9 cellular contexts compared by ENCODE assay signal in genomic region chr12:131831635-131832041, GRCh38. TPM values are rescaled to one million over a fixed set of nuclear protein-coding genes. Genes with fewer than 3 reads are reported as not detected.
DNase-seq lines count a peak whose midpoint lies in the region; ATAC-seq and TF ChIP-seq lines count a peak whose summit lies in the region.
"Had no signal": no experiment of that assay in that cellular context is flagged by ENCODE, and none has a peak within 500 bp of the region (broad histone marks: within the 10 kb centered on the region; RNA-seq: fewer than 3 reads in every experiment).

No MANE protein-coding gene starts in this region.

- no peaks in the 10 kb centered on the region for H3K9me2 ChIP-seq in MM.1S (replicated peaks; ENCODE audit: insufficient read depth, low read length)

- no peak for TF ChIP-seq RAD21 in IMR-90 (IDR thresholded peaks at IDR 0.05; ENCODE audit: low read length)

- H2AK9ac ChIP-seq in IMR-90 (replicated peaks; ENCODE audit: low read depth, low read length, poor library complexity): peak overlapping the region; percentile 78

- H3K14ac ChIP-seq in IMR-90 (replicated peaks; ENCODE audit: low read depth, low read length): no peak overlapping the region

- H4K20me1 ChIP-seq in IMR-90 (ENCODE audit: insufficient read depth, low read length) (no peaks in the 10 kb centered on the region; the same call in 1 of the 2 replicates), MM.1S (ENCODE audit: insufficient read depth, low read length) (no peaks in the 10 kb centered on the region)

- TF ChIP-seq POLR2A in IMR-90 (IDR thresholded peaks at IDR 0.05; ENCODE audit: low read depth, low read length): no peak

- H3K9me3 ChIP-seq in IMR-90 (ENCODE audit: control insufficient read depth, insufficient read depth, low read length): no peaks in the 10 kb centered on the region
- H3K9me3 ChIP-seq in MM.1S (replicated peaks; ENCODE audit: insufficient read depth, low read length): no peaks in the 10 kb centered on the region

- intact Hi-C loops in IMR-90 (cut with micrococcal nuclease): loop anchor here (5.0 to 10.0 kb wide), 3 partner anchors 66 to 171 kb away; no protein-coding TSS in a partner anchor
- intact Hi-C loops in MCF 10A (cut with micrococcal nuclease): loop anchor here (2.0 to 5.0 kb wide), 3 partner anchors 63 to 914 kb away; partner anchors contain the start of gene ULK1

- H4K5ac ChIP-seq in IMR-90 (ENCODE audit: low read depth, low read length) (peak overlapping the region; percentile 73), mesendoderm (ENCODE audit: low read length) (no peak overlapping the region)

- H3K79me1 ChIP-seq in IMR-90 (ENCODE audit: low read depth in 1 of 2, low read length in 2 of 2): peaks cover 0 to 13% of the 10 kb centered on the region in 2 experiments; a peak in 2 of 4 replicates
- no peaks in the 10 kb centered on the region for H3K79me1 ChIP-seq in mesendoderm (ENCODE audit: low read length)

- ATAC-seq in IMR-90 (ENCODE audit: low read depth): no peak
- no peak for ATAC-seq in GM21717 (IDR thresholded peaks at IDR 0.05; ENCODE audit: unreplicated experiment)
- ATAC-seq in GM19035 (IDR thresholded peaks at IDR 0.05; ENCODE audit: unreplicated experiment): no peak

- peak overlapping the region; percentile 38; the same call in 1 of the 2 replicates for H3K23ac ChIP-seq in IMR-90 (ENCODE audit: low read depth, low read length)
- peak overlapping the region; percentile 94 for H3K23ac ChIP-seq in mesendoderm (ENCODE audit: low read length)

- H4K91ac ChIP-seq in IMR-90 (ENCODE audit: insufficient read depth, low read depth, low read length): peak overlapping the region; percentile 61

- 76% methylated on average over 2 of the region's 16 CpGs; no CpG with 5 or more reads in 1 of the 2 experiments for WGBS in IMR-90 (ENCODE audit: extremely low coverage in 2 of 2, insufficient read length in 1 of 2), 2 experiments
- no CpG with 5 or more reads among the region's 16 CpGs for WGBS in mesendoderm (ENCODE audit: extremely low coverage, insufficient coverage, low lambda C conversion rate)

- no peaks in the 10 kb centered on the region for H3K4me1 Mint-ChIP-seq in MCF 10A (ENCODE audit: insufficient read depth, unreplicated experiment)

- no peaks in the 10 kb centered on the region; the same call in 1 of the 2 replicates for H3K27me3 ChIP-seq in IMR-90 (ENCODE audit: control insufficient read depth, insufficient read depth, low read length)
- H3K27me3 ChIP-seq in mesendoderm (ENCODE audit: insufficient read depth, low read length, poor library complexity): peaks cover 4% of the 10 kb centered on the region
- H3K27me3 ChIP-seq in MM.1S (replicated peaks; ENCODE audit: insufficient read depth, low read length): peaks cover 25% of the 10 kb centered on the region

- H3K79me2 ChIP-seq in mesendoderm (ENCODE audit: control insufficient read depth, insufficient read depth, low read length) (no peaks in the 10 kb centered on the region), MM.1S (ENCODE audit: low read length) (no peaks in the 10 kb centered on the region)

- dilution Hi-C loops in IMR-90 (cut with HindIII; ENCODE audit: low sequenced_read_pairs, unreplicated experiment): no loop called here

- H3K9ac ChIP-seq in IMR-90 (ENCODE audit: low read depth, low read length) (no peak overlapping the region), mesendoderm (ENCODE audit: low read length) (no peak overlapping the region), MM.1S (ENCODE audit: low read length) (no peak overlapping the region)

- H3K9me1 ChIP-seq in IMR-90 (ENCODE audit: insufficient read depth, low read length): no peaks in the 10 kb centered on the region; the same call in 1 of the 2 replicates

- H2AK5ac ChIP-seq in IMR-90 (ENCODE audit: low read depth, low read length): peak overlapping the region; percentile 56
- no peak overlapping the region for H2AK5ac ChIP-seq in mesendoderm (ENCODE audit: low read length)

- H3K4me3 ChIP-seq in IMR-90 (ENCODE audit: insufficient read depth, low read depth, low read length) (peak overlapping the region; percentile 38), mesendoderm (ENCODE audit: low read length) (no peak overlapping the region), MM.1S (ENCODE audit: low read length) (no peak overlapping the region)

- no peak overlapping the region for H2BK15ac ChIP-seq in IMR-90 (ENCODE audit: low read depth, low read length)
- H2BK15ac ChIP-seq in mesendoderm (replicated peaks; ENCODE audit: low read depth): no peak overlapping the region

- H3K27ac Mint-ChIP-seq in MCF 10A (ENCODE audit: low read depth, unreplicated experiment): no peak overlapping the region

- BruUV-seq in IMR-90 (replicated peaks; lab: Mats Ljungman, UMichigan): no TSS peak
- no TSS peak for BruUV-seq in MCF 10A (replicated peaks; lab: Mats Ljungman, UMichigan)

- H3K36me3 Mint-ChIP-seq in MCF 10A (ENCODE audit: insufficient read depth, unreplicated experiment): no peaks in the 10 kb centered on the region

- H3K4me2 ChIP-seq in IMR-90 (ENCODE audit: low read depth, low read length) (peak overlapping the region; percentile 76), mesendoderm (ENCODE audit: low read length) (no peak overlapping the region), MM.1S (ENCODE audit: low read depth, low read length) (no peak overlapping the region)

- H2BK120ac ChIP-seq in IMR-90 (ENCODE audit: low read depth, low read length) (no peak overlapping the region), mesendoderm (ENCODE audit: low read depth, low read length) (no peak overlapping the region)

- H3K36me3 ChIP-seq in IMR-90 (ENCODE audit: control insufficient read depth, insufficient read depth, low read length) (no peaks in the 10 kb centered on the region), mesendoderm (ENCODE audit: control insufficient read depth, insufficient read depth, low read length) (no peaks in the 10 kb centered on the region), MM.1S (replicated peaks; ENCODE audit: insufficient read depth, low read length) (no peaks in the 10 kb centered on the region)

- H3K27me3 Mint-ChIP-seq in MCF 10A (ENCODE audit: insufficient read depth, unreplicated experiment): no peaks in the 10 kb centered on the region

- H3K4ac ChIP-seq in IMR-90 (ENCODE audit: low read depth, low read length) (peak overlapping the region; percentile 83), mesendoderm (ENCODE audit: low read depth, low read length) (no peak overlapping the region)

- CTCF ChIA-PET in IMR-90 (lab: Yijun Ruan, JAX) (no interaction called here), MCF 10A (lab: Yijun Ruan, JAX) (interaction anchor here (0.6 to 1.6 kb wide), 4 partner anchors 98 to 915 kb away, joined by 3 to 8 read pairs (median 3); no protein-coding TSS in a partner anchor)

- peak overlapping the region; percentile 72; the same call in 1 of the 2 replicates for H3K27ac ChIP-seq in IMR-90 (ENCODE audit: insufficient read depth, low read length)
- no peak overlapping the region for H3K27ac ChIP-seq in mesendoderm (ENCODE audit: low read depth, low read length)
- H3K27ac ChIP-seq in MM.1S (ENCODE audit: low read length): no peak overlapping the region

- TF ChIP-seq CTCF in AG09319 (IDR thresholded peaks at IDR 0.05; ENCODE audit: low read depth, low read length) (no peak), IMR-90 (conservative IDR thresholded peaks at IDR 0.05; ENCODE audit: low read depth, low read length) (no peak), MCF 10A (IDR thresholded peaks at IDR 0.05; ENCODE audit: unreplicated experiment) (no peak), MM.1S (IDR thresholded peaks at IDR 0.05; ENCODE audit: low read length) (no peak)

- H2BK20ac ChIP-seq in IMR-90 (ENCODE audit: low read depth, low read length): no peak overlapping the region

- H3K18ac ChIP-seq in IMR-90 (ENCODE audit: low read depth, low read length) (no peak overlapping the region), mesendoderm (ENCODE audit: low read length) (no peak overlapping the region)

- peak overlapping the region; percentile 67 for H3K4me3 Mint-ChIP-seq in MCF 10A (ENCODE audit: unreplicated experiment)

- H2AFZ ChIP-seq in IMR-90 (replicated peaks; ENCODE audit: low read length, poor library complexity) (peak overlapping the region; percentile 75), MM.1S (ENCODE audit: low read length) (no peak overlapping the region)

- no peaks in the 10 kb centered on the region for H3K9me3 Mint-ChIP-seq in MCF 10A (ENCODE audit: unreplicated experiment)

- in situ Hi-C loops in IMR-90 (cut with MboI; ENCODE audit: low sequenced_read_pairs): loop anchor here (25.0 kb wide), 1 partner anchor 719 kb away; no protein-coding TSS in a partner anchor

- peaks cover 9% of the 10 kb centered on the region; the same call in 1 of the 2 replicates for H3K4me1 ChIP-seq in IMR-90 (ENCODE audit: control insufficient read depth, insufficient read depth, low read length)
- no peaks in the 10 kb centered on the region for H3K4me1 ChIP-seq in mesendoderm (ENCODE audit: control insufficient read depth, low read depth, low read length)
- H3K4me1 ChIP-seq in MM.1S (ENCODE audit: low read length): no peaks in the 10 kb centered on the region

- H4K8ac ChIP-seq in IMR-90 (ENCODE audit: low read depth in 2 of 2, low read length in 2 of 2) (peak overlapping the region in 1 of 2 experiments; percentile 77; a peak in 3 of 4 replicates), mesendoderm (ENCODE audit: low read depth, low read length) (no peak overlapping the region)

- H3F3A ChIP-seq in MM.1S (ENCODE audit: insufficient read depth, low read length): no peaks in the 10 kb centered on the region

- H3K56ac ChIP-seq in IMR-90 (ENCODE audit: extremely low read depth, insufficient read depth, low read length) (no peak overlapping the region), mesendoderm (ENCODE audit: low read length) (no peak overlapping the region)

- peak; percentile 91 for DNase-seq in AG09319 (ENCODE audit: extremely low read depth, low read depth)
- DNase-seq in IMR-90: peak; percentile 53
- DNase-seq in MCF 10A (ENCODE audit: unreplicated experiment): peak; percentile 54
- no peak for DNase-seq in mesendoderm
- no peak for DNase-seq in SK-N-DZ (ENCODE audit: low spot score)
- DNase-seq in MM.1S: no peak
- DNase-seq: NCI-H1436 treated with DMSO at 0.1 percent for 48 hours had no signal

- POLR2A ChIA-PET in IMR-90 (lab: Charles Lee; ENCODE audit: unreplicated experiment): no interaction called here
- POLR2A ChIA-PET in MCF 10A (lab: Yijun Ruan, JAX): interaction anchor here (0.9 kb wide), 1 partner anchor 76 kb away, joined by 3 read pairs; no protein-coding TSS in a partner anchor

- peak overlapping the region; percentile 37 for H2BK5ac ChIP-seq in IMR-90 (ENCODE audit: low read depth, low read length, poor library complexity, severe bottlenecking)
- H2BK5ac ChIP-seq in mesendoderm (ENCODE audit: low read length): no peak overlapping the region

TF ChIP-seq in IMR-90, 13 proteins besides CTCF, POLR2A, EP300 and RAD21 (continues in another document):
- no peak for TF ChIP-seq MAFK (IDR thresholded peaks at IDR 0.05; ENCODE audit: low read depth, low read length)

RNA-seq across cellular contexts. Expression of gene MMP17, which starts 3.4 kb away (rescaled TPM):
- total RNA-seq in IMR-90 (2012; rRNA removed) (1.4 and 1.7 TPM in 2 replicates), MCF 10A (2022) (4.3 and 5.4 TPM in 2 replicates)
- polyA plus RNA-seq in IMR-90 (2012; rRNA removed): 11.8 and 15.9 TPM in 2 replicates
- 11.7 and 17.3 TPM in 2 replicates for polyA plus RNA-seq in IMR-90 (2012; cell fraction: cytosol; rRNA removed)
- 14.0 and 49.8 TPM in 2 replicates for polyA plus RNA-seq in IMR-90 (2012; cell fraction: nucleus; rRNA removed; ENCODE audit: low replicate concordance)
- 5.5 TPM for polyA plus RNA-seq in mesendoderm (2013, experiment 1 of 2)
- 5.9 TPM for polyA plus RNA-seq in mesendoderm (2013, experiment 2 of 2)
- polyA plus RNA-seq in SK-N-DZ (2014; cell fraction: cytosol; rRNA removed): 58.1 and 70.5 TPM in 2 replicates
- polyA plus RNA-seq in SK-N-DZ (2014; cell fraction: nucleus; rRNA removed): 85.7 and 155 TPM in 2 replicates

Comparison
In these comparisons a context has a peak if more than half of its experiments do, and no peak if none do; other contexts are left out.
1. DNase-seq: peak in AG09319 (single experiment), IMR-90 (single experiment) and MCF 10A (single experiment); none in mesendoderm (single experiment), SK-N-DZ (single experiment) and MM.1S (single experiment).